30 cellular contexts compared by ENCODE assay signal in genomic region chr5:6856658-6857057, GRCh38.
DNase-seq lines count a peak whose midpoint lies in the region; FAIRE-seq and TF ChIP-seq lines count a peak whose summit lies in the region.
"Had no signal": no experiment of that assay in that cellular context is flagged by ENCODE, and none has a peak within 500 bp of the region (broad histone marks: within the 10 kb centered on the region; RNA-seq: fewer than 3 reads in every experiment).

No MANE protein-coding gene starts in this region.

- DNase-seq in NCI-H82 (lab: John Stamatoyannopoulos, UW): peak; percentile 52
- no peak for DNase-seq in NCI-H82 treated with DMSO at 0.1 percent for 48 hours (lab: John Stamatoyannopoulos, UW; ENCODE audit: unreplicated experiment)
- peak; percentile 46 for DNase-seq in NCI-H510A (lab: John Stamatoyannopoulos, UW)
- DNase-seq in glutamatergic neuron: peak; percentile 20
- no peak for DNase-seq in GM12892 (ENCODE audit: insufficient read length)
- DNase-seq in SJCRH30: no peak
- DNase-seq in T-helper 2 cell: no peak
- DNase-seq in Kasumi-1 (lab: John Stamatoyannopoulos, UW): no peak
- DNase-seq: 8988T; activated CD8-positive, alpha-beta T cell treated with anti-CD3 and anti-CD28 coated beads for 36 hours; CD8-positive, alpha-beta T cell; effector CD8-positive, alpha-beta T cell; HCEC 1CT; heart left ventricle; KBM-7; MM.1S; NCI-H1417 treated with DMSO at 0.1 percent for 48 hours; NCI-H2081 treated with DMSO at 0.1 percent for 48 hours; NCI-H526 treated with DMSO at 0.1 percent for 48 hours; posterior cingulate gyrus; sigmoid colon; stimulated activated CD4-positive, alpha-beta T cell treated with anti-CD3 and anti-CD28 coated beads, Interleukin-15, amount 100 ng/mL, for 24 hours; stimulated activated naive CD4-positive, alpha-beta T cell treated with Interleukin-2 at 50 U/mL for 16 hours had no signal

- TF ChIP-seq CTCF in glutamatergic neuron (IDR thresholded peaks at IDR 0.05; ENCODE audit: partially characterized antibody, unreplicated experiment): no peak

- TF ChIP-seq POLR2A in GM12892 (IDR thresholded peaks at IDR 0.05; ENCODE audit: low read depth, low read length): no peak

- H3K27ac ChIP-seq in SJCRH30: no peak overlapping the region
- H3K27ac ChIP-seq: epithelial cell of prostate, heart left ventricle, RWPE1, sigmoid colon had no signal

- no peak overlapping the region for H3K4me3 Mint-ChIP-seq in glutamatergic neuron (ENCODE audit: unreplicated experiment)
- H3K4me3 Mint-ChIP-seq: activated CD8-positive, alpha-beta T cell treated with anti-CD3 and anti-CD28 coated beads for 36 hours; activated naive CD4-positive, alpha-beta T cell treated with anti-CD3 and anti-CD28 coated beads, Interleukin-2, amount 50 U/mL, for 24 hours; CD8-positive, alpha-beta T cell; neural crest cell; T-helper 1 cell treated with Interleukin-12 subunit alpha and Interleukin-12 subunit beta and Interleukin-4 antibody, amounts not matched to agents 30 μg/mL and 1 μg/mL, for 36 hours had no signal

- H3K9me3 Mint-ChIP-seq in glutamatergic neuron (ENCODE audit: unreplicated experiment): peaks cover 23% of the 10 kb centered on the region
- H3K9me3 Mint-ChIP-seq: activated naive CD4-positive, alpha-beta T cell treated with anti-CD3 and anti-CD28 coated beads, Interleukin-2, amount 50 U/mL, for 24 hours had no signal

- H3K36me3 ChIP-seq in SJCRH30: no peaks in the 10 kb centered on the region
- H3K36me3 ChIP-seq: heart left ventricle, sigmoid colon had no signal

- FAIRE-seq in GM12892 (lab: Jason Lieb, UNC): no peak
- FAIRE-seq: bronchial epithelial cell had no signal

- H3K36me3 Mint-ChIP-seq in glutamatergic neuron (ENCODE audit: unreplicated experiment): peaks cover 25% of the 10 kb centered on the region
- H3K36me3 Mint-ChIP-seq: CD8-positive, alpha-beta T cell had no signal

- H3K27me3 ChIP-seq in SJCRH30: no peaks in the 10 kb centered on the region
- H3K27me3 ChIP-seq: heart left ventricle, sigmoid colon had no signal

- no peak overlapping the region for H3K4me3 ChIP-seq in SJCRH30
- H3K4me3 ChIP-seq: heart left ventricle, sigmoid colon had no signal

- H3K9me3 ChIP-seq in SJCRH30 (replicated peaks): no peaks in the 10 kb centered on the region
- H3K9me3 ChIP-seq: sigmoid colon had no signal

- peaks cover 15% of the 10 kb centered on the region for H3K27me3 Mint-ChIP-seq in glutamatergic neuron (ENCODE audit: unreplicated experiment)
- H3K27me3 Mint-ChIP-seq: activated CD8-positive, alpha-beta T cell treated with anti-CD3 and anti-CD28 coated beads for 36 hours had no signal

- H3K4me1 Mint-ChIP-seq in glutamatergic neuron (ENCODE audit: low read depth, unreplicated experiment): peaks cover 30% of the 10 kb centered on the region
- H3K4me1 Mint-ChIP-seq: activated naive CD4-positive, alpha-beta T cell treated with anti-CD3 and anti-CD28 coated beads, Interleukin-2, amount 50 U/mL, for 24 hours had no signal

- no peaks in the 10 kb centered on the region for H3K4me1 ChIP-seq in SJCRH30
- H3K4me1 ChIP-seq: heart left ventricle, sigmoid colon had no signal

- peak overlapping the region; percentile 87 for H3K27ac Mint-ChIP-seq in glutamatergic neuron (ENCODE audit: unreplicated experiment)
- H3K27ac Mint-ChIP-seq: activated CD8-positive, alpha-beta T cell treated with anti-CD3 and anti-CD28 coated beads for 36 hours; activated naive CD4-positive, alpha-beta T cell treated with anti-CD3 and anti-CD28 coated beads, Interleukin-2, amount 50 U/mL, for 24 hours; activated T-helper 2 cell treated with anti-CD3 and anti-CD28 coated beads, Interferon-gamma antibody, Interleukin-2, Interleukin-4, amounts not matched to agents 10 μg/mL and 5 μg/mL and 100 μg/mL, durations not matched to agents 14 hours and 24 hours and 36 hours; CD8-positive, alpha-beta T cell; T-helper 1 cell treated with Interleukin-12 subunit alpha and Interleukin-12 subunit beta and Interleukin-4 antibody, amounts not matched to agents 30 μg/mL and 1 μg/mL, for 36 hours had no signal

Comparison
In these comparisons a context has a peak if more than half of its experiments do, and no peak if none do; other contexts are left out.
1. DNase-seq: peak in NCI-H82 (single experiment), NCI-H510A (single experiment) and glutamatergic neuron (single experiment); none in NCI-H82 treated with DMSO at 0.1 percent for 48 hours (single experiment), GM12892 (single experiment), SJCRH30 (0 of 2), T-helper 2 cell (0 of 5) and Kasumi-1 (0 of 2).